ENCODE assay signal across 9 cellular contexts in genomic region chr5:84450617-84451414, GRCh38.
DNase-seq lines count a peak whose midpoint lies in the region; ATAC-seq and TF ChIP-seq lines count a peak whose summit lies in the region.
"Had no signal": no experiment of that assay in that cellular context is flagged by ENCODE, and none has a peak within 500 bp of the region (broad histone marks: within the 10 kb centered on the region; RNA-seq: fewer than 3 reads in every experiment).

No MANE protein-coding gene starts in this region.

- H3K27ac ChIP-seq in IMR-90 (ENCODE audit: insufficient read depth, low read length) (no peak overlapping the region), mammary epithelial cell (ENCODE audit: insufficient read depth, low read depth, low read length) (no peak overlapping the region), mesenchymal stem cell (ENCODE audit: low read length, poor library complexity, severe bottlenecking) (no peak overlapping the region)

- no CpG with 5 or more reads among the region's 2 CpGs for WGBS in IMR-90 (ENCODE audit: extremely low coverage in 2 of 2, insufficient read length in 1 of 2), 2 experiments
- 91% methylated on average over 1 of the region's 2 CpGs for WGBS in mammary epithelial cell (ENCODE audit: low coverage, missing lambda C conversion rate)
- no CpG with 5 or more reads among the region's 2 CpGs for WGBS in mesenchymal stem cell

- H2AFZ ChIP-seq in IMR-90 (replicated peaks; ENCODE audit: low read length, poor library complexity): no peak overlapping the region
- H2AFZ ChIP-seq in mammary epithelial cell (ENCODE audit: low read depth, low read length): no peak overlapping the region
- H2AFZ ChIP-seq in mesenchymal stem cell (ENCODE audit: low read depth, low read length): no peak overlapping the region

- no peak for TF ChIP-seq POLR2A in IMR-90 (IDR thresholded peaks at IDR 0.05; ENCODE audit: low read depth, low read length)

- no peak overlapping the region for H3K9ac ChIP-seq in IMR-90 (ENCODE audit: low read depth, low read length)
- no peak overlapping the region for H3K9ac ChIP-seq in mammary epithelial cell (ENCODE audit: insufficient read depth, low read length)
- H3K9ac ChIP-seq in mesenchymal stem cell (ENCODE audit: low read length): no peak overlapping the region

- no peak overlapping the region for H2BK120ac ChIP-seq in IMR-90 (ENCODE audit: low read depth, low read length)
- H2BK120ac ChIP-seq in mesenchymal stem cell (ENCODE audit: low read depth, low read length): no peak overlapping the region

- H3K23ac ChIP-seq in IMR-90 (ENCODE audit: low read depth, low read length) (no peak overlapping the region), mesenchymal stem cell (ENCODE audit: low read length in 2 of 2) (no peak overlapping the region)

- in situ Hi-C loops in IMR-90 (cut with MboI; ENCODE audit: low sequenced_read_pairs): no loop called here
- in situ Hi-C loops in mammary epithelial cell (cut with MboI; ENCODE audit: low sequenced_read_pairs in 2 of 2): loop anchor here in 1 of 2 donors (10.0 kb wide), 1 partner anchor 176 kb away; no protein-coding TSS in a partner anchor

- dilution Hi-C loops in IMR-90 (cut with HindIII; ENCODE audit: low sequenced_read_pairs, unreplicated experiment): no loop called here
- dilution Hi-C loops in mammary epithelial cell (cut with HindIII; ENCODE audit: low sequenced_read_pairs): no loop called here

- H3K4me1 Mint-ChIP-seq in activated CD4-positive, alpha-beta T cell treated with anti-CD3 and anti-CD28 coated beads, Interleukin-2, amount 10 ng/mL, durations not matched to agents 24 days and 14 days: no peaks in the 10 kb centered on the region

- H3K4me3 ChIP-seq in IMR-90 (ENCODE audit: insufficient read depth, low read depth, low read length): no peak overlapping the region
- no peak overlapping the region for H3K4me3 ChIP-seq in mammary epithelial cell (replicated peaks in 1 of 3; ENCODE audit: insufficient read depth in 1 of 3, low read depth in 2 of 3, low read length in 3 of 3)
- H3K4me3 ChIP-seq in mesenchymal stem cell (ENCODE audit: insufficient read depth in 1 of 2, low read depth in 1 of 2, low read length in 2 of 2): no peak overlapping the region

- H2BK20ac ChIP-seq in IMR-90 (ENCODE audit: low read depth, low read length): no peak overlapping the region

- no peaks in the 10 kb centered on the region for H3K9me3 Mint-ChIP-seq in activated CD4-positive, alpha-beta T cell treated with anti-CD3 and anti-CD28 coated beads, Interleukin-2, amount 10 ng/mL, durations not matched to agents 24 days and 14 days

- H3K27me3 Mint-ChIP-seq in activated CD4-positive, alpha-beta T cell treated with anti-CD3 and anti-CD28 coated beads, Interleukin-2, amount 10 ng/mL, durations not matched to agents 24 days and 14 days: no peaks in the 10 kb centered on the region
- H3K27me3 Mint-ChIP-seq: activated CD4-positive, alpha-beta memory T cell treated with anti-CD3 and anti-CD28 coated beads for 36 hours had no signal

- TF ChIP-seq CTCF in IMR-90 (conservative IDR thresholded peaks at IDR 0.05; ENCODE audit: low read depth, low read length) (peak; percentile 46), mammary epithelial cell (conservative IDR thresholded peaks at IDR 0.05 in 1 of 2, IDR thresholded peaks at IDR 0.05 in 1 of 2; ENCODE audit: extremely low read depth in 1 of 2, insufficient read depth in 1 of 2, low read depth in 1 of 2, low read length in 2 of 2) (peak; percentile 51 to 55)

- H2AK9ac ChIP-seq in IMR-90 (replicated peaks; ENCODE audit: low read depth, low read length, poor library complexity): no peak overlapping the region

- CTCF ChIA-PET in IMR-90 (lab: Yijun Ruan, JAX): interaction anchor here (0.7 to 1.6 kb wide), 4 partner anchors 9 to 47 kb away, joined by 3 to 5 read pairs (median 4); no protein-coding TSS in a partner anchor
- CTCF ChIA-PET in mammary epithelial cell (lab: Charles Lee; ENCODE audit: low non-redundant PET): no interaction called here

- no peak overlapping the region for H4K91ac ChIP-seq in IMR-90 (ENCODE audit: insufficient read depth, low read depth, low read length)
- H4K91ac ChIP-seq in mesenchymal stem cell (ENCODE audit: low read length): no peak overlapping the region

- TF ChIP-seq RAD21 in IMR-90 (IDR thresholded peaks at IDR 0.05; ENCODE audit: low read length): peak; percentile 35

- peak; percentile 74 for ATAC-seq in IMR-90 (ENCODE audit: low read depth)
- no peak for ATAC-seq in GM18502 (IDR thresholded peaks at IDR 0.05; ENCODE audit: poor library complexity, unreplicated experiment)
- no peak for ATAC-seq in HG02885 (IDR thresholded peaks at IDR 0.05; ENCODE audit: poor library complexity, unreplicated experiment)
- no peak for ATAC-seq in HG03354 (IDR thresholded peaks at IDR 0.05; ENCODE audit: poor library complexity, severe bottlenecking, unreplicated experiment)

- POLR2A ChIA-PET in IMR-90 (lab: Charles Lee; ENCODE audit: unreplicated experiment): no interaction called here

- H3K36me3 Mint-ChIP-seq in activated CD4-positive, alpha-beta T cell treated with anti-CD3 and anti-CD28 coated beads, Interleukin-2, amount 10 ng/mL, durations not matched to agents 24 days and 14 days (ENCODE audit: low read depth): no peaks in the 10 kb centered on the region
- H3K36me3 Mint-ChIP-seq: activated CD4-positive, alpha-beta memory T cell treated with anti-CD3 and anti-CD28 coated beads for 36 hours had no signal

- H2BK5ac ChIP-seq in IMR-90 (ENCODE audit: low read depth, low read length, poor library complexity, severe bottlenecking) (no peak overlapping the region), mesenchymal stem cell (ENCODE audit: low read depth, low read length, poor library complexity, severe bottlenecking) (no peak overlapping the region)

- no peak overlapping the region for H3K4me3 Mint-ChIP-seq in activated CD4-positive, alpha-beta T cell treated with anti-CD3 and anti-CD28 coated beads, Interleukin-2, amount 10 ng/mL, durations not matched to agents 24 days and 14 days
- H3K4me3 Mint-ChIP-seq: activated CD4-positive, alpha-beta memory T cell treated with anti-CD3 and anti-CD28 coated beads for 36 hours had no signal

- H3K18ac ChIP-seq in IMR-90 (ENCODE audit: low read depth, low read length): no peak overlapping the region
- no peak overlapping the region for H3K18ac ChIP-seq in mesenchymal stem cell (ENCODE audit: low read depth in 1 of 2, low read length in 2 of 2)

- no peak overlapping the region for H3K27ac Mint-ChIP-seq in activated CD4-positive, alpha-beta T cell treated with anti-CD3 and anti-CD28 coated beads, Interleukin-2, amount 10 ng/mL, durations not matched to agents 24 days and 14 days
- H3K27ac Mint-ChIP-seq: activated CD4-positive, alpha-beta memory T cell treated with anti-CD3 and anti-CD28 coated beads for 36 hours had no signal

- H3K9me3 ChIP-seq in IMR-90 (ENCODE audit: control insufficient read depth, insufficient read depth, low read length): peaks cover 3% of the 10 kb centered on the region; the same call in 1 of the 2 replicates
- H3K9me3 ChIP-seq in mammary epithelial cell (replicated peaks; ENCODE audit: insufficient read depth, low read length): no peaks in the 10 kb centered on the region
- peaks cover 26% of the 10 kb centered on the region for H3K9me3 ChIP-seq in mesenchymal stem cell (ENCODE audit: control insufficient read depth, low read length)

- H3K79me2 ChIP-seq in mammary epithelial cell (ENCODE audit: insufficient read depth, low read length): no peaks in the 10 kb centered on the region

- no peak overlapping the region for H3K4ac ChIP-seq in IMR-90 (ENCODE audit: low read depth, low read length)
- no peak overlapping the region for H3K4ac ChIP-seq in mesenchymal stem cell (ENCODE audit: low read depth in 1 of 2, low read length in 2 of 2)

- H3K79me1 ChIP-seq in IMR-90 (ENCODE audit: low read depth in 1 of 2, low read length in 2 of 2) (no peaks in the 10 kb centered on the region), mesenchymal stem cell (replicated peaks; ENCODE audit: low read length, poor library complexity, severe bottlenecking) (peaks cover 2% of the 10 kb centered on the region)

- DNase-seq in COLO829 (ENCODE audit: low spot score) (peak; percentile 31), IMR-90 (peak; percentile 20), mammary epithelial cell (no peak), mesenchymal stem cell (peak; percentile 9)
- no peak for DNase-seq in activated CD4-positive, alpha-beta T cell treated with anti-CD3 and anti-CD28 coated beads, Interleukin-2, amount 10 ng/mL, durations not matched to agents 24 days and 14 days
- DNase-seq: activated CD4-positive, alpha-beta memory T cell treated with anti-CD3 and anti-CD28 coated beads for 36 hours had no signal

- BruUV-seq in IMR-90 (replicated peaks; lab: Mats Ljungman, UMichigan) (no TSS peak), mammary epithelial cell (replicated peaks; lab: Mats Ljungman, UMichigan) (no TSS peak)

- H2AK5ac ChIP-seq in IMR-90 (ENCODE audit: low read depth, low read length) (no peak overlapping the region), mesenchymal stem cell (ENCODE audit: low read length, severe bottlenecking) (no peak overlapping the region)

- H3K4me1 ChIP-seq in IMR-90 (ENCODE audit: control insufficient read depth, insufficient read depth, low read length) (no peaks in the 10 kb centered on the region), mammary epithelial cell (ENCODE audit: insufficient read depth, low read length) (no peaks in the 10 kb centered on the region), mesenchymal stem cell (ENCODE audit: control insufficient read depth, insufficient read depth, low read depth, low read length) (no peaks in the 10 kb centered on the region)

- no peaks in the 10 kb centered on the region for H4K20me1 ChIP-seq in IMR-90 (ENCODE audit: insufficient read depth, low read length)
- no peaks in the 10 kb centered on the region for H4K20me1 ChIP-seq in mammary epithelial cell (ENCODE audit: insufficient read depth, low read length)

- H3K4me2 ChIP-seq in IMR-90 (ENCODE audit: low read depth, low read length) (no peak overlapping the region), mammary epithelial cell (ENCODE audit: insufficient read depth, low read depth, low read length) (no peak overlapping the region), mesenchymal stem cell (ENCODE audit: low read length, poor library complexity, severe bottlenecking) (no peak overlapping the region)

- no peak overlapping the region for H3K56ac ChIP-seq in IMR-90 (ENCODE audit: extremely low read depth, insufficient read depth, low read length)

- H3K9me1 ChIP-seq in IMR-90 (ENCODE audit: insufficient read depth, low read length): peaks cover 3% of the 10 kb centered on the region; the same call in 1 of the 2 replicates

- no peaks in the 10 kb centered on the region for H3K36me3 ChIP-seq in IMR-90 (ENCODE audit: control insufficient read depth, insufficient read depth, low read length)
- H3K36me3 ChIP-seq in mammary epithelial cell (ENCODE audit: insufficient read depth, low read length): no peaks in the 10 kb centered on the region
- no peaks in the 10 kb centered on the region for H3K36me3 ChIP-seq in mesenchymal stem cell (ENCODE audit: control insufficient read depth in 1 of 2, insufficient read depth in 2 of 2, low read depth in 1 of 2, low read length in 2 of 2)

- intact Hi-C loops in IMR-90 (cut with micrococcal nuclease) (no loop called here), mammary epithelial cell (cut with micrococcal nuclease) (loop anchor here (1.0 to 5.0 kb wide), 2 partner anchors 176 to 729 kb away; partner anchors contain the start of gene HAPLN1)
- intact Hi-C loops in activated CD4-positive, alpha-beta T cell treated with anti-CD3 and anti-CD28 coated beads, Interleukin-2, amount 10 ng/mL, durations not matched to agents 24 days and 14 days (cut with micrococcal nuclease): no loop called here

- H3K27me3 ChIP-seq in IMR-90 (ENCODE audit: control insufficient read depth, insufficient read depth, low read length): no peaks in the 10 kb centered on the region
- H3K27me3 ChIP-seq in mammary epithelial cell (ENCODE audit: insufficient read depth, low read length): peaks cover 4% of the 10 kb centered on the region
- no peaks in the 10 kb centered on the region for H3K27me3 ChIP-seq in mesenchymal stem cell (ENCODE audit: control insufficient read depth in 1 of 2, insufficient read depth in 1 of 2, low read length in 2 of 2)

- no peak overlapping the region for H2BK15ac ChIP-seq in IMR-90 (ENCODE audit: low read depth, low read length)
- H2BK15ac ChIP-seq in mesenchymal stem cell (ENCODE audit: low read depth, poor library complexity, severe bottlenecking): no peak overlapping the region

- H4K5ac ChIP-seq in IMR-90 (ENCODE audit: low read depth, low read length): no peak overlapping the region

- H4K8ac ChIP-seq in IMR-90 (ENCODE audit: low read depth in 2 of 2, low read length in 2 of 2): no peak overlapping the region
- no peak overlapping the region for H4K8ac ChIP-seq in mesenchymal stem cell (ENCODE audit: low read length)

- no peak overlapping the region for H3K14ac ChIP-seq in IMR-90 (replicated peaks; ENCODE audit: low read depth, low read length)
- H3K14ac ChIP-seq in mesenchymal stem cell (ENCODE audit: low read length in 2 of 2): no peak overlapping the region

- no peak overlapping the region for H2BK12ac ChIP-seq in mesenchymal stem cell (ENCODE audit: low read length in 2 of 2)

Comparison
In these comparisons a context has a peak if more than half of its experiments do, and no peak if none do; other contexts are left out.
1. DNase-seq: peak in COLO829 (single experiment), IMR-90 (single experiment) and mesenchymal stem cell (single experiment); none in mammary epithelial cell (single experiment) and activated CD4-positive, alpha-beta T cell treated with anti-CD3 and anti-CD28 coated beads, Interleukin-2, amount 10 ng/mL, durations not matched to agents 24 days and 14 days (single experiment).